Comparison of ENCODE assay signal across 1 cellular context in genomic region chr3:157155591-157155990, GRCh38.
TF ChIP-seq lines count a peak whose summit lies in the region.

No MANE protein-coding gene starts in this region.

TF ChIP-seq in endothelial cell of umbilical vein, 7 proteins besides CTCF, POLR2A, EP300 and RAD21 (continued from another document):
- TF ChIP-seq MAX (IDR thresholded peaks at IDR 0.05; ENCODE audit: insufficient read depth, insufficient read length) = no peak
- no peak for TF ChIP-seq GATA2 (IDR thresholded peaks at IDR 0.05; ENCODE audit: insufficient read depth, insufficient read length, low read depth, low read length)
- TF ChIP-seq JUN (IDR thresholded peaks at IDR 0.05; ENCODE audit: borderline replicate concordance, insufficient read depth, insufficient read length, low read depth) = no peak
- TF ChIP-seq FOS (IDR thresholded peaks at IDR 0.05; ENCODE audit: borderline replicate concordance, insufficient read depth, low read length) = no peak
- TF ChIP-seq EZH2 (IDR thresholded peaks at IDR 0.05; ENCODE audit: borderline replicate concordance, low read depth, low read length, severe bottlenecking) = no peak
